Comparison of ENCODE assay signal across 23 cellular contexts in genomic region chr15:45857295-45857694, GRCh38.
"Had no signal": no experiment of that assay in that cellular context is flagged by ENCODE, and none has a peak within 500 bp of the region (broad histone marks: within the 10 kb centered on the region; RNA-seq: fewer than 3 reads in every experiment).

No MANE protein-coding gene starts in this region.

- H3K27me3 ChIP-seq: MG63 had no signal

- DNase-seq: KBM-7, MG63, NCI-H1092, NCI-H1105 treated with DMSO at 0.1 percent for 48 hours, NCI-H1417 treated with DMSO at 0.1 percent for 48 hours, NCI-H146, NCI-H1694 treated with DMSO at 0.1 percent for 48 hours, NCI-H1930, NCI-H2081, NCI-H2107, NCI-H2171, NCI-H226, NCI-H446, NCI-H510A, NCI-H524 treated with DMSO at 0.1 percent for 48 hours, NCI-H69, NCI-H774, RPMI8226, SHP77, T-helper 1 cell had no signal

- H3K4me3 ChIP-seq: MG63 had no signal

- H3K36me3 Mint-ChIP-seq: IgD-negative memory B cell had no signal

- H3K36me3 ChIP-seq: MG63 had no signal

- H3K9me3 ChIP-seq: MG63 had no signal

- FAIRE-seq: RCC 7860 had no signal

- H3K4me3 Mint-ChIP-seq: IgD-negative memory B cell had no signal

- ATAC-seq: SK-N-SH treated with all-trans-retinoic acid at 6 μM for 48 hours had no signal

- H3K27ac Mint-ChIP-seq: IgD-negative memory B cell had no signal

- H3K4me1 Mint-ChIP-seq: IgD-negative memory B cell had no signal
